32 cellular contexts compared by ENCODE assay signal in the genomic region with DNA sequence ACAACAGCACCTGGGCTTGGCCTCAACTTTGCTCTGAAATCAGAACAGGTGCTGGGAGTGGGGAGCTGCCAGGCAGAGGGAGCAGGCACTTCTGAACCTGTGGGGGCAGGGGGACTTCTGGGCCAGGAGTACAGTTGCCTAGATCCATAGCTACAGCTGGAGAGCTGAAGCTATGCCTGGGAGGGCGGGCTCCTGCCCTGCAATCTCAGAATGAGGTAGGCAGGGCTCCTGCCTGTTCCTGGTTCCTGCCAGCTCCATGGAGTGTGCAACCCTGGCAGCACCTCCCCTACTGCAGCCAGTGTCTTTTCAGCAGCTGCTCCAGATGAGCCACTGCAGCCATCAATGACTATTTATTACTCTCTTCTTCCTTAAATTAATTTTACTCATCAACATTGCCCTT.
DNase-seq lines count a peak whose midpoint lies in the region; TF ChIP-seq lines count a peak whose summit lies in the region.
"Had no signal": no experiment of that assay in that cellular context is flagged by ENCODE, and none has a peak within 500 bp of the region (broad histone marks: within the 10 kb centered on the region; RNA-seq: fewer than 3 reads in every experiment).

No MANE protein-coding gene starts in this region.

- H3K14ac ChIP-seq in mesenchymal stem cell (ENCODE audit: low read length in 2 of 2) (peak overlapping the region in 1 of 2 experiments; percentile 90), neuronal stem cell (ENCODE audit: low read length) (no peak overlapping the region)

- H3K27ac Mint-ChIP-seq in endothelial cell (ENCODE audit: unreplicated experiment): no peak overlapping the region
- H3K27ac Mint-ChIP-seq: B cell; CD14-positive monocyte; CD4-positive, alpha-beta memory T cell; CD4-positive, alpha-beta T cell; CD4-positive, CD25-positive, alpha-beta regulatory T cell; CD8-positive, alpha-beta memory T cell; CD8-positive, alpha-beta T cell had no signal

- H3K4me2 ChIP-seq in mesenchymal stem cell (ENCODE audit: low read length, poor library complexity, severe bottlenecking): no peak overlapping the region
- H3K4me2 ChIP-seq in neuronal stem cell (ENCODE audit: insufficient read depth, low read length, poor library complexity, severe bottlenecking): no peak overlapping the region
- H3K4me2 ChIP-seq: A549; BLaER1; BLaER1 treated with 17β-estradiol and CSF1 and Interleukin-3, amounts not matched to agents 10 nM and 100 nM had no signal

- H3K36me3 ChIP-seq in mesenchymal stem cell (ENCODE audit: control insufficient read depth in 1 of 2, insufficient read depth in 2 of 2, low read depth in 1 of 2, low read length in 2 of 2) (no peaks in the 10 kb centered on the region), neuronal stem cell (replicated peaks in 1 of 2; ENCODE audit: control insufficient read depth in 2 of 2, insufficient read depth in 2 of 2, low read length in 2 of 2) (no peaks in the 10 kb centered on the region)
- H3K36me3 ChIP-seq: BE2C, BLaER1 had no signal

- H3K9me3 ChIP-seq in mesenchymal stem cell (ENCODE audit: control insufficient read depth, low read length) (peaks cover 12% of the 10 kb centered on the region), neuronal stem cell (replicated peaks in 1 of 2; ENCODE audit: control insufficient read depth in 2 of 2, insufficient read depth in 1 of 2, low read depth in 1 of 2, low read length in 2 of 2) (peaks cover 3 to 9% of the 10 kb centered on the region in 2 donors)
- H3K9me3 ChIP-seq: A549, BE2C had no signal

- H3K23ac ChIP-seq in mesenchymal stem cell (ENCODE audit: low read length in 2 of 2) (no peak overlapping the region), neuronal stem cell (ENCODE audit: low read depth, low read length, poor library complexity) (no peak overlapping the region)

- H3K27ac ChIP-seq in mesenchymal stem cell (ENCODE audit: low read length, poor library complexity, severe bottlenecking): no peak overlapping the region
- H3K27ac ChIP-seq in neuronal stem cell (replicated peaks; ENCODE audit: low read length): no peak overlapping the region
- H3K27ac ChIP-seq: 22Rv1; A549; BLaER1; BLaER1 treated with 17β-estradiol and CSF1 and Interleukin-3, amounts not matched to agents 10 nM and 100 nM; C4-2B had no signal

- peaks cover 13% of the 10 kb centered on the region for H3K4me1 Mint-ChIP-seq in endothelial cell (ENCODE audit: unreplicated experiment)
- H3K4me1 Mint-ChIP-seq: B cell; CD14-positive monocyte; CD4-positive, alpha-beta memory T cell; CD4-positive, CD25-positive, alpha-beta regulatory T cell; CD8-positive, alpha-beta memory T cell had no signal

- no peak overlapping the region for H2BK5ac ChIP-seq in mesenchymal stem cell (ENCODE audit: low read depth, low read length, poor library complexity, severe bottlenecking)
- H2BK5ac ChIP-seq in neuronal stem cell (ENCODE audit: low read length): no peak overlapping the region

- no peak overlapping the region for H3K4me3 ChIP-seq in mesenchymal stem cell (ENCODE audit: insufficient read depth in 1 of 2, low read depth in 1 of 2, low read length in 2 of 2)
- H3K4me3 ChIP-seq in neuronal stem cell (ENCODE audit: low read length in 2 of 2): no peak overlapping the region
- H3K4me3 ChIP-seq: A549; BLaER1; BLaER1 treated with 17β-estradiol and CSF1 and Interleukin-3, amounts not matched to agents 10 nM and 100 nM had no signal

- H2BK120ac ChIP-seq in mesenchymal stem cell (ENCODE audit: low read depth, low read length): no peak overlapping the region
- no peak overlapping the region for H2BK120ac ChIP-seq in neuronal stem cell (ENCODE audit: low read depth, low read length)

- 56% methylated on average over 1 of the region's 1 CpG for WGBS in mesenchymal stem cell
- no CpG with 5 or more reads among the region's 1 CpG for WGBS in neuronal stem cell (ENCODE audit: extremely low coverage in 2 of 2, insufficient read length in 2 of 2, insufficient replicate concordance in 1 of 2), 2 donors

- H3K9ac ChIP-seq in mesenchymal stem cell (ENCODE audit: low read length): no peak overlapping the region
- no peak overlapping the region for H3K9ac ChIP-seq in neuronal stem cell (ENCODE audit: low read depth, low read length, poor library complexity)
- H3K9ac ChIP-seq: BLaER1; BLaER1 treated with 17β-estradiol and CSF1 and Interleukin-3, amounts not matched to agents 10 nM and 100 nM had no signal

- peaks cover 1% of the 10 kb centered on the region for H3K27me3 Mint-ChIP-seq in endothelial cell (ENCODE audit: unreplicated experiment)
- H3K27me3 Mint-ChIP-seq: B cell; CD4-positive, alpha-beta memory T cell; CD4-positive, alpha-beta T cell; CD4-positive, CD25-positive, alpha-beta regulatory T cell; CD8-positive, alpha-beta memory T cell had no signal

- DNase-seq in endothelial cell (ENCODE audit: low spot score) (no peak), mesenchymal stem cell (no peak), neuronal stem cell (ENCODE audit: low spot score) (no peak), HPDE6-E6E7 (ENCODE audit: extremely low spot score) (no peak), NCI-H146 (lab: John Stamatoyannopoulos, UW) (no peak)
- DNase-seq in effector CD4-positive, alpha-beta T cell: no peak
- DNase-seq: 8988T; ACHN; AML-193; BE2C; C1 segment of cervical spinal cord; Caco-2; Calu3; CD4-positive, alpha-beta memory T cell; CD4-positive, alpha-beta T cell; CD4-positive, CD25-positive, alpha-beta regulatory T cell; CD8-positive, alpha-beta memory T cell; CD8-positive, alpha-beta T cell; COR-L47; DMS 273 treated with DMSO at 0.1 percent for 48 hours; DMS153; DMS79; DMS79 treated with DMSO at 0.1 percent for 48 hours; DND-41; EL had no signal

- H3K27me3 ChIP-seq in mesenchymal stem cell (ENCODE audit: control insufficient read depth in 1 of 2, insufficient read depth in 1 of 2, low read length in 2 of 2): no peaks in the 10 kb centered on the region
- H3K27me3 ChIP-seq in neuronal stem cell (ENCODE audit: control insufficient read depth in 3 of 3, insufficient read depth in 3 of 3, low read depth in 1 of 3, low read length in 3 of 3): no peaks in the 10 kb centered on the region
- H3K27me3 ChIP-seq: BE2C; BLaER1; BLaER1 treated with 17β-estradiol and CSF1 and Interleukin-3, amounts not matched to agents 10 nM and 100 nM had no signal

- peaks cover 4% of the 10 kb centered on the region for H3K36me3 Mint-ChIP-seq in endothelial cell (ENCODE audit: low read depth, unreplicated experiment)
- H3K36me3 Mint-ChIP-seq: CD14-positive monocyte; CD4-positive, alpha-beta memory T cell; CD4-positive, CD25-positive, alpha-beta regulatory T cell; CD8-positive, alpha-beta memory T cell; CD8-positive, alpha-beta T cell had no signal

- H3K9me3 Mint-ChIP-seq in endothelial cell (ENCODE audit: unreplicated experiment): peaks cover 5% of the 10 kb centered on the region

- H3K4ac ChIP-seq in mesenchymal stem cell (ENCODE audit: low read depth in 1 of 2, low read length in 2 of 2) (peak overlapping the region in 1 of 2 experiments; percentile 24), neuronal stem cell (ENCODE audit: low read length) (no peak overlapping the region)

- TF ChIP-seq CTCF in endothelial cell (IDR thresholded peaks at IDR 0.05; ENCODE audit: unreplicated experiment): no peak

- H4K91ac ChIP-seq in mesenchymal stem cell (ENCODE audit: low read length) (no peak overlapping the region), neuronal stem cell (ENCODE audit: low read depth, low read length, poor library complexity) (no peak overlapping the region)

- H4K8ac ChIP-seq in mesenchymal stem cell (ENCODE audit: low read length) (no peak overlapping the region), neuronal stem cell (ENCODE audit: low read depth, low read length) (no peak overlapping the region)

- no peak overlapping the region for H2AK5ac ChIP-seq in mesenchymal stem cell (ENCODE audit: low read length, severe bottlenecking)
- no peak overlapping the region for H2AK5ac ChIP-seq in neuronal stem cell (ENCODE audit: low read depth, low read length)

- H2BK15ac ChIP-seq in mesenchymal stem cell (ENCODE audit: low read depth, poor library complexity, severe bottlenecking) (peak overlapping the region; percentile 89), neuronal stem cell (ENCODE audit: low read length) (no peak overlapping the region)

- H3K79me1 ChIP-seq in mesenchymal stem cell (replicated peaks; ENCODE audit: low read length, poor library complexity, severe bottlenecking) (no peaks in the 10 kb centered on the region), neuronal stem cell (ENCODE audit: low read depth, low read length) (no peaks in the 10 kb centered on the region)

- H2AFZ ChIP-seq in mesenchymal stem cell (ENCODE audit: low read depth, low read length) (no peak overlapping the region), neuronal stem cell (ENCODE audit: low read length) (no peak overlapping the region)

- peak overlapping the region in 1 of 2 experiments; percentile 30 for H3K18ac ChIP-seq in mesenchymal stem cell (ENCODE audit: low read depth in 1 of 2, low read length in 2 of 2)
- H3K18ac ChIP-seq in neuronal stem cell (ENCODE audit: low read length): peak overlapping the region; percentile 11

- H2BK12ac ChIP-seq in mesenchymal stem cell (ENCODE audit: low read length in 2 of 2): no peak overlapping the region
- H2BK12ac ChIP-seq in neuronal stem cell (ENCODE audit: low read length): no peak overlapping the region

- H3K4me3 Mint-ChIP-seq in endothelial cell (ENCODE audit: unreplicated experiment): peak overlapping the region; percentile 35
- H3K4me3 Mint-ChIP-seq: B cell; CD14-positive monocyte; CD4-positive, alpha-beta memory T cell; CD4-positive, alpha-beta T cell; CD4-positive, CD25-positive, alpha-beta regulatory T cell; CD8-positive, alpha-beta memory T cell; CD8-positive, alpha-beta T cell had no signal

- H3K4me1 ChIP-seq in mesenchymal stem cell (ENCODE audit: control insufficient read depth, insufficient read depth, low read depth, low read length) (no peaks in the 10 kb centered on the region), neuronal stem cell (ENCODE audit: control insufficient read depth in 2 of 2, insufficient read depth in 1 of 2, low read depth in 1 of 2, low read length in 2 of 2) (no peaks in the 10 kb centered on the region)
- H3K4me1 ChIP-seq: A549, BE2C, BLaER1, Caco-2 had no signal
